ENCODE assay signal across 16 cellular contexts in genomic region chr18:21820811-21821143, GRCh38.
DNase-seq lines count a peak whose midpoint lies in the region; ATAC-seq, FAIRE-seq and TF ChIP-seq lines count a peak whose summit lies in the region.
"Had no signal": no experiment of that assay in that cellular context is flagged by ENCODE, and none has a peak within 500 bp of the region (broad histone marks: within the 10 kb centered on the region; RNA-seq: fewer than 3 reads in every experiment).

No MANE protein-coding gene starts in this region.

- no CpG with 5 or more reads among the region's 1 CpG for WGBS in neuronal stem cell (ENCODE audit: extremely low coverage in 2 of 2, insufficient read length in 2 of 2, insufficient replicate concordance in 1 of 2), 2 donors

- peaks cover 14% of the 10 kb centered on the region for H3K36me3 ChIP-seq in Karpas-422 (ENCODE audit: insufficient read depth, low read length)
- peaks cover 2 to 3% of the 10 kb centered on the region in 2 experiments for H3K36me3 ChIP-seq in keratinocyte (ENCODE audit: control insufficient read depth in 2 of 2, extremely low read depth in 1 of 2, insufficient read depth in 2 of 2, low read length in 2 of 2)
- peaks cover 0 to 95% of the 10 kb centered on the region in 2 donors for H3K36me3 ChIP-seq in neuronal stem cell (replicated peaks in 1 of 2; ENCODE audit: control insufficient read depth in 2 of 2, insufficient read depth in 2 of 2, low read length in 2 of 2)
- H3K36me3 ChIP-seq: BE2C had no signal

- no peaks in the 10 kb centered on the region for H3K27me3 ChIP-seq in Karpas-422 (ENCODE audit: low read length)
- H3K27me3 ChIP-seq in keratinocyte (ENCODE audit: control insufficient read depth, extremely low read depth, insufficient read depth, low read length): no peaks in the 10 kb centered on the region
- H3K27me3 ChIP-seq in neuronal stem cell (ENCODE audit: control insufficient read depth in 3 of 3, insufficient read depth in 3 of 3, low read depth in 1 of 3, low read length in 3 of 3): no peaks in the 10 kb centered on the region
- H3K27me3 ChIP-seq: BE2C; BLaER1 treated with 17β-estradiol and CSF1 and Interleukin-3, amounts not matched to agents 10 nM and 100 nM had no signal

- H4K20me1 ChIP-seq in Karpas-422 (ENCODE audit: insufficient read depth, low read depth, low read length) (no peaks in the 10 kb centered on the region), keratinocyte (ENCODE audit: control insufficient read depth, extremely low read depth, insufficient read depth, low read length) (no peaks in the 10 kb centered on the region)
- H4K20me1 ChIP-seq: BLaER1 treated with 17β-estradiol and CSF1 and Interleukin-3, amounts not matched to agents 10 nM and 100 nM had no signal

- peaks cover 2% of the 10 kb centered on the region for H3K9me1 ChIP-seq in keratinocyte (ENCODE audit: control insufficient read depth, extremely low read depth, insufficient read depth, low read length)

- no peak overlapping the region for H4K91ac ChIP-seq in neuronal stem cell (ENCODE audit: low read depth, low read length, poor library complexity)

- no peak overlapping the region for H3K4ac ChIP-seq in neuronal stem cell (ENCODE audit: low read length)

- H3K27ac ChIP-seq in Karpas-422 (ENCODE audit: low read length) (0 out of 2 replicates have a peak overlapping the region, but pooled peaks have one; percentile 9), keratinocyte (ENCODE audit: control insufficient read depth, insufficient read depth, low read length) (no peak overlapping the region), neuronal stem cell (replicated peaks; ENCODE audit: low read length) (no peak overlapping the region)
- H3K27ac ChIP-seq: 22Rv1; BLaER1 treated with 17β-estradiol and CSF1 and Interleukin-3, amounts not matched to agents 10 nM and 100 nM had no signal

- H2AK5ac ChIP-seq in neuronal stem cell (ENCODE audit: low read depth, low read length): no peak overlapping the region

- peaks cover 13% of the 10 kb centered on the region for H3K79me2 ChIP-seq in Karpas-422 (ENCODE audit: low read length)
- H3K79me2 ChIP-seq in keratinocyte (ENCODE audit: control insufficient read depth, insufficient read depth, low read length): no peaks in the 10 kb centered on the region

- TF ChIP-seq CTCF in keratinocyte (optimal IDR thresholded peaks at IDR 0.05 in 1 of 3, IDR thresholded peaks at IDR 0.05 in 1 of 3, conservative IDR thresholded peaks at IDR 0.05 in 1 of 3; ENCODE audit: extremely low read depth in 1 of 3, insufficient read depth in 2 of 3, low read length in 3 of 3): no peak

- peak; percentile 17 for DNase-seq in NCI-H2107 treated with DMSO at 0.1 percent for 48 hours (lab: John Stamatoyannopoulos, UW; ENCODE audit: unreplicated experiment)
- no peak for DNase-seq in NCI-H2107 (lab: John Stamatoyannopoulos, UW)
- DNase-seq in Karpas-422: no peak
- DNase-seq in keratinocyte (ENCODE audit: low read depth, low spot score): no peak
- DNase-seq in renal cortical epithelial cell (ENCODE audit: low read depth): peak; percentile 13
- no peak for DNase-seq in activated naive CD4-positive, alpha-beta T cell (lab: John Stamatoyannopoulos, UW)
- no peak for DNase-seq in neuronal stem cell (ENCODE audit: low spot score)
- DNase-seq: BE2C; CD4-positive, alpha-beta T cell; CD8-positive, alpha-beta memory T cell; DMS79 treated with DMSO at 0.1 percent for 48 hours; GOT3 had no signal

- H3K14ac ChIP-seq in neuronal stem cell (ENCODE audit: low read length): no peak overlapping the region

- H3K9me2 ChIP-seq in Karpas-422 (replicated peaks; ENCODE audit: insufficient read depth, low read length): no peaks in the 10 kb centered on the region

- H3K18ac ChIP-seq in neuronal stem cell (ENCODE audit: low read length): no peak overlapping the region

- H2BK5ac ChIP-seq in neuronal stem cell (ENCODE audit: low read length): no peak overlapping the region

- H3K9ac ChIP-seq in Karpas-422 (ENCODE audit: low read length) (no peak overlapping the region), keratinocyte (ENCODE audit: control insufficient read depth, extremely low read depth, insufficient read depth, low read length) (no peak overlapping the region), neuronal stem cell (ENCODE audit: low read depth, low read length, poor library complexity) (no peak overlapping the region)
- H3K9ac ChIP-seq: BLaER1 treated with 17β-estradiol and CSF1 and Interleukin-3, amounts not matched to agents 10 nM and 100 nM had no signal

- H2BK15ac ChIP-seq in neuronal stem cell (ENCODE audit: low read length): no peak overlapping the region

- H3K4me3 ChIP-seq in Karpas-422 (ENCODE audit: low read length) (no peak overlapping the region), keratinocyte (ENCODE audit: control insufficient read depth in 2 of 3, extremely low read depth in 1 of 3, insufficient read depth in 2 of 3, low read depth in 1 of 3, low read length in 3 of 3) (no peak overlapping the region), neuronal stem cell (ENCODE audit: low read length in 2 of 2) (no peak overlapping the region)
- H3K4me3 ChIP-seq: BLaER1 treated with 17β-estradiol and CSF1 and Interleukin-3, amounts not matched to agents 10 nM and 100 nM had no signal

- no peak overlapping the region for H2BK12ac ChIP-seq in neuronal stem cell (ENCODE audit: low read length)

- H3K4me1 ChIP-seq in Karpas-422 (ENCODE audit: low read length): peaks cover 24% of the 10 kb centered on the region
- H3K4me1 ChIP-seq in keratinocyte (ENCODE audit: control insufficient read depth, extremely low read depth, insufficient read depth, low read length): peaks cover 4% of the 10 kb centered on the region
- no peaks in the 10 kb centered on the region for H3K4me1 ChIP-seq in neuronal stem cell (ENCODE audit: control insufficient read depth in 2 of 2, insufficient read depth in 1 of 2, low read depth in 1 of 2, low read length in 2 of 2)
- H3K4me1 ChIP-seq: BE2C; BLaER1 treated with 17β-estradiol and CSF1 and Interleukin-3, amounts not matched to agents 10 nM and 100 nM had no signal

- no peaks in the 10 kb centered on the region for H3K9me3 ChIP-seq in Karpas-422 (ENCODE audit: low read length)
- H3K9me3 ChIP-seq in keratinocyte (ENCODE audit: control insufficient read depth, low read depth, low read length): no peaks in the 10 kb centered on the region
- no peaks in the 10 kb centered on the region for H3K9me3 ChIP-seq in neuronal stem cell (replicated peaks in 1 of 2; ENCODE audit: control insufficient read depth in 2 of 2, insufficient read depth in 1 of 2, low read depth in 1 of 2, low read length in 2 of 2)
- H3K9me3 ChIP-seq: BE2C; BLaER1 treated with 17β-estradiol and CSF1 and Interleukin-3, amounts not matched to agents 10 nM and 100 nM had no signal

- H2BK120ac ChIP-seq in neuronal stem cell (ENCODE audit: low read depth, low read length): no peak overlapping the region

- H2AFZ ChIP-seq in Karpas-422 (ENCODE audit: low read length) (no peak overlapping the region), keratinocyte (ENCODE audit: control insufficient read depth, low read length) (no peak overlapping the region), neuronal stem cell (ENCODE audit: low read length) (no peak overlapping the region)

- H3K4me2 ChIP-seq in Karpas-422 (ENCODE audit: low read depth, low read length, poor library complexity, severe bottlenecking) (no peak overlapping the region), keratinocyte (ENCODE audit: control insufficient read depth, extremely low read depth, insufficient read depth, low read depth, low read length) (no peak overlapping the region), neuronal stem cell (ENCODE audit: insufficient read depth, low read length, poor library complexity, severe bottlenecking) (no peak overlapping the region)
- H3K4me2 ChIP-seq: BLaER1 treated with 17β-estradiol and CSF1 and Interleukin-3, amounts not matched to agents 10 nM and 100 nM had no signal

- H4K8ac ChIP-seq in neuronal stem cell (ENCODE audit: low read depth, low read length): no peak overlapping the region

- ATAC-seq in esophagus mucosa: no peak

- dilution Hi-C loops in keratinocyte (cut with MboI; ENCODE audit: extremely low pct_ligation_motif_present, low sequenced_read_pairs): no loop called here

- peak; percentile 58 for FAIRE-seq in keratinocyte (lab: Jason Lieb, UNC)
- FAIRE-seq: GM12892 had no signal

- no peak overlapping the region for H3K23ac ChIP-seq in neuronal stem cell (ENCODE audit: low read depth, low read length, poor library complexity)

- no peaks in the 10 kb centered on the region for H3K79me1 ChIP-seq in neuronal stem cell (ENCODE audit: low read depth, low read length)

Comparison
In these comparisons a context has a peak if more than half of its experiments do, and no peak if none do; other contexts are left out.
1. DNase-seq: peak in NCI-H2107 treated with DMSO at 0.1 percent for 48 hours (single experiment) and renal cortical epithelial cell (single experiment); none in NCI-H2107 (single experiment), Karpas-422 (single experiment), keratinocyte (single experiment), activated naive CD4-positive, alpha-beta T cell (0 of 4) and neuronal stem cell (single experiment).